ENCODE assay signal across 8 cellular contexts in the genomic region with DNA sequence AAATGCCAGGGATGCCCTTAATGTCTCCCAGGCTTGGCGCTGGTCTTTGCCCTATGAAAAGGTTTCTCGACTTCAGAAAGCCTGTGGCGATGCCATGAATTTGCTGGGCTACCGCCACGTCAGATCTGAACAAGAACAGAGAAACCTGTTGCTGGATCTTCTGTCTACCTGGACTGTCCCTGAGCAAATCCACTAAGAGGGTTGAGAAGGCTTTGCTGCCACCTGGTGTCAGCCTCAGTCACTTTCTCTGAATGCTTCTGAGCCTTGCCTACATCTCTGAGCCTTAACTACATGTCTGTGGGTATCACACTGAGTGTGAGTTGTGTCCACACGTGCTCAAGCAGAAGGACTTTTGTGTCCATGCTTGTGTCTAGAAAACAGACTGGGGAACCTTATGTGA. TPM values are rescaled to one million over a fixed set of nuclear protein-coding genes. Genes with fewer than 3 reads are reported as not detected.
DNase-seq lines count a peak whose midpoint lies in the region; ATAC-seq and TF ChIP-seq lines count a peak whose summit lies in the region.

No MANE protein-coding gene starts in this region.

- H3K4me1 ChIP-seq in HEK293 (ENCODE audit: control insufficient read depth, insufficient read depth, low read length): no peaks in the 10 kb centered on the region
- no peaks in the 10 kb centered on the region for H3K4me1 ChIP-seq in aorta (ENCODE audit: control insufficient read depth in 1 of 2, insufficient read depth in 2 of 2, low read length in 2 of 2)

- POLR2A ChIA-PET in HEK293 (lab: Yijun Ruan, JAX): no interaction called here

- H3K36me3 ChIP-seq in HEK293 (ENCODE audit: control insufficient read depth in 2 of 2, insufficient read depth in 1 of 2, low read length in 2 of 2) (no peaks in the 10 kb centered on the region), aorta (ENCODE audit: control insufficient read depth in 1 of 2, insufficient read depth in 2 of 2, low read length in 1 of 2) (no peaks in the 10 kb centered on the region)

- H3K27me3 ChIP-seq in aorta (ENCODE audit: control insufficient read depth in 1 of 2, insufficient read depth in 2 of 2, low read length in 1 of 2): no peaks in the 10 kb centered on the region

- no peak for ATAC-seq in aorta (ENCODE audit: low FRiP score)

- CTCF ChIA-PET in HEK293 (lab: Yijun Ruan, JAX): interaction anchor here (0.8 to 2.9 kb wide), 10 partner anchors 9 to 127 kb away, joined by 3 to 34 read pairs (median 6); no protein-coding TSS in a partner anchor

- 62 to 69% methylated on average over 6 of the region's 6 CpGs for WGBS in aorta, 2 donors

- DNase-seq in NCI-H510A treated with DMSO at 0.1 percent for 48 hours (lab: John Stamatoyannopoulos, UW) (peak; percentile 41), NCI-H510A (lab: John Stamatoyannopoulos, UW) (no peak), NCI-H2227 treated with DMSO at 0.1 percent for 48 hours (lab: John Stamatoyannopoulos, UW) (peak; percentile 37), hepatic stellate cell (ENCODE audit: low spot score) (peak; percentile 31), aorta (no peak)
- peak; percentile 45 to 59 for DNase-seq in activated T-cell treated with anti-CD3 and anti-CD28 coated beads, Interleukin-2, amount 50 U/mL, for 48 hours
- DNase-seq in stimulated activated CD4-positive, alpha-beta T cell treated with anti-CD3 and anti-CD28 coated beads, Interleukin-2, amount 100 ng/mL, for 24 hours: peak; percentile 21 to 55

- peak; percentile 53; the same call in 1 of the 2 replicates for TF ChIP-seq CTCF in HEK293 (tag by site-specific recombination; IDR thresholded peaks at IDR 0.05)

- no peak overlapping the region for H3K4me3 ChIP-seq in HEK293 (ENCODE audit: low read depth, low read length)
- H3K4me3 ChIP-seq in aorta (ENCODE audit: low read length in 2 of 2): no peak overlapping the region

- intact Hi-C loops in aorta (cut with DNase I): no loop called here

- H3K27ac ChIP-seq in HEK293 (ENCODE audit: extremely low read depth, low read depth, low read length): no peak overlapping the region
- H3K27ac ChIP-seq in aorta (ENCODE audit: low read depth in 1 of 2, low read length in 2 of 2): no peak overlapping the region

- H3K9me3 ChIP-seq in HEK293 (ENCODE audit: control insufficient read depth, insufficient read depth, low read depth, low read length) (no peaks in the 10 kb centered on the region), aorta (ENCODE audit: control insufficient read depth, low read length) (no peaks in the 10 kb centered on the region)

TF ChIP-seq in HEK293, 187 proteins besides CTCF, POLR2A, EP300 and RAD21:
- no peak for TF ChIP-seq ZNF354C (tag by site-specific recombination; IDR thresholded peaks at IDR 0.05; ENCODE audit: borderline replicate concordance, low read depth)
- peak; percentile 96 for TF ChIP-seq SCRT2 (tag by site-specific recombination; IDR thresholded peaks at IDR 0.05)
- TF ChIP-seq ZNF266 (tag by site-specific recombination; IDR thresholded peaks at IDR 0.05; ENCODE audit: low read depth): no peak
- TF ChIP-seq SCRT1 (tag by site-specific recombination; IDR thresholded peaks at IDR 0.05; ENCODE audit: borderline replicate concordance): peak; percentile 68
- TF ChIP-seq ZNF654 (tag by site-specific recombination; IDR thresholded peaks at IDR 0.05; ENCODE audit: low read depth): peak; percentile 59
- TF ChIP-seq YY2 (tag by site-specific recombination; IDR thresholded peaks at IDR 0.05): no peak
- no peak for TF ChIP-seq ZFHX2 (tag by site-specific recombination; conservative IDR thresholded peaks at IDR 0.05)
- no peak for TF ChIP-seq BCL11B (tag by site-specific recombination; IDR thresholded peaks at IDR 0.05; ENCODE audit: low read depth)
- TF ChIP-seq ZNF391 (tag by site-specific recombination; IDR thresholded peaks at IDR 0.05; ENCODE audit: borderline replicate concordance, low read depth): no peak
TF ChIP-seq in HEK293: peak in this region for 3.

RNA-seq across cellular contexts. Expression of a gene that starts 11.4 kb away (rescaled TPM):
- not detected for total RNA-seq in aorta
- under 1 TPM in 1 of 2 donors, not detected in 1; 0.88 TPM for polyA plus RNA-seq in aorta

RNA-seq across cellular contexts. Expression of a gene that starts 39.2 kb away (rescaled TPM):
- total RNA-seq in aorta: not detected
- polyA plus RNA-seq in aorta: not detected

RNA-seq across cellular contexts. Expression of a gene that starts 48.5 kb away (rescaled TPM):
- 1 to 10 TPM; 3.3 to 9.2 TPM for total RNA-seq in aorta
- polyA plus RNA-seq in aorta: 1 to 10 TPM; 2.7 to 2.9 TPM

Comparison
In these comparisons a context has a peak if more than half of its experiments do, and no peak if none do; other contexts are left out.
1. DNase-seq: peak in NCI-H510A treated with DMSO at 0.1 percent for 48 hours (single experiment), NCI-H2227 treated with DMSO at 0.1 percent for 48 hours (single experiment), activated T-cell treated with anti-CD3 and anti-CD28 coated beads, Interleukin-2, amount 50 U/mL, for 48 hours (2 of 2), hepatic stellate cell (single experiment) and stimulated activated CD4-positive, alpha-beta T cell treated with anti-CD3 and anti-CD28 coated beads, Interleukin-2, amount 100 ng/mL, for 24 hours (2 of 2); none in NCI-H510A (single experiment) and aorta (0 of 2).